In the genomic region with DNA sequence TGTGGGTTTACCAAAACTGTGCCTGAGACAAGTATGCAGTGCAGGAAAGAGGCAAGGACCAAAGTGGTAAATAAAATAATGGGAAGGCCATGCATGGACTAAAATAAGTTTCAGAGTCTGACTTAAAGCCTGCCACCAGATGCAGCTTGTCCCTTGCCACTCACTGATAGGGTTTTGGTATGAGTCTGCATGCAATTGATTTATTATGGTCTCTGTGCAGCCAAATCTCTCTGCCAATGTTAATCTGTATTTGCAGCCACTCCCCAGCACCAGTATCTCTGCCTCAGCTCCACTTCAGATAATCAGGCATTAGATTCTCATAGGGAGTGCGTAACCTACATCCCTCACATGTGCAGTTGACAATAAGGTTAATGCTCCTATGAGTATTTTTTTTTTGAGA, we compare ENCODE assay signal across 26 cellular contexts. TPM values are rescaled to one million over a fixed set of nuclear protein-coding genes. Genes with fewer than 3 reads are reported as not detected.
"Had no signal": no experiment of that assay in that cellular context is flagged by ENCODE, and none has a peak within 500 bp of the region (broad histone marks: within the 10 kb centered on the region; RNA-seq: fewer than 3 reads in every experiment).

No MANE protein-coding gene starts in this region.

- H3K9me3 ChIP-seq: ascending aorta, SJCRH30 had no signal

- H3K27ac ChIP-seq: ascending aorta, cardiac muscle cell, SJCRH30, SK-N-MC, VCaP had no signal

- H3K36me3 ChIP-seq: ascending aorta, cardiac muscle cell, SJCRH30 had no signal

- H3K27me3 ChIP-seq: ascending aorta, cardiac muscle cell, SJCRH30 had no signal

- DNase-seq: activated CD4-positive, alpha-beta memory T cell treated with anti-CD3 and anti-CD28 coated beads, Interleukin-2, amount 10 ng/mL, durations not matched to agents 7 days and 5 days; activated CD4-positive, alpha-beta T cell treated with anti-CD3 and anti-CD28 coated beads for 1 hour; activated CD4-positive, alpha-beta T cell treated with anti-CD3 and anti-CD28 coated beads for 48 hours; activated CD4-positive, CD25-positive, alpha-beta regulatory T cell; activated gamma-delta T cell; activated naive CD4-positive, alpha-beta T cell treated with Interleukin-2 at 50 U/mL for 16 hours; activated naive CD8-positive, alpha-beta T cell treated with anti-CD3 and anti-CD28 coated beads, Interleukin-2, amount 10 ng/mL, durations not matched to agents 7 days and 5 days; activated T-cell treated with anti-CD3 and anti-CD28 coated beads, Interleukin-2, amount 50 U/mL, for 24 hours; MM.1S; MV-4-11; NCI-H1092; NCI-H1436 treated with DMSO at 0.1 percent for 48 hours; NCI-H1694 treated with DMSO at 0.1 percent for 48 hours; NCI-H2029; NCI-H2107; NCI-H2171; NCI-H510A; NCI-H526; NCI-H748 treated with DMSO at 0.1 percent for 48 hours; SHP77; SJCRH30; T1000 had no signal

- H3K4me1 ChIP-seq: ascending aorta, SJCRH30 had no signal

- H3K4me3 ChIP-seq: ascending aorta, cardiac muscle cell, SJCRH30, SK-N-MC had no signal

RNA-seq across cellular contexts. Expression of a gene that starts 5.5 kb away (rescaled TPM):
- total RNA-seq: activated naive CD8-positive, alpha-beta T cell treated with anti-CD3 and anti-CD28 coated beads, Interleukin-2, amount 10 ng/mL, durations not matched to agents 7 days and 5 days had no signal
